ENCODE assay signal across 1 cellular context in the genomic region with DNA sequence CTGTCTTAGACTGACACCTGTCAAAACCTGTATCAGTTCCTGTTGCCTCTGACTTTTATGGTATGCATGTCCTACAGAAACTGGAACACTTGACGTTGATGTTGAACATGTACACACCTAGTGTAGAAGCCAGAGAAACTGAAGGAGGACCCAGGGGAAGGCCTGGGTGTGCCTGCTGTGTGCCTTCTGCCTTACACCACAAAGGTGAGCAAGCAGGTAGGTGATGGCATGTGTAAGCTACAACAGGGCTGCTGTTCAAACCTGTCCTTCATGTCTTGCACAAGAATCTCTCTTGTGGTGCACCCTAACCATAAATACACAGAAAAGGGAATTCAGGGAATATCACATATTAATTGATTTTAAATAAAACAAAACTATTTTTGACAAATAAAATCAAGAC.
TF ChIP-seq lines count a peak whose summit lies in the region.

No MANE protein-coding gene starts in this region.

TF ChIP-seq in HepG2, 621 proteins besides CTCF, POLR2A, EP300 and RAD21:
- TF ChIP-seq ZFY (CRISPR knock-in tag; IDR thresholded peaks at IDR 0.05) (no peak), ZNF724P (CRISPR knock-in tag; IDR thresholded peaks at IDR 0.05; ENCODE audit: borderline replicate concordance) (peak; percentile 75; the same call in 1 of the 2 replicates), MIER3 (CRISPR knock-in tag; IDR thresholded peaks at IDR 0.05; ENCODE audit: borderline replicate concordance) (no peak), CEBPG (CRISPR knock-in tag; IDR thresholded peaks at IDR 0.05) (no peak), ATRX (CRISPR knock-in tag; IDR thresholded peaks at IDR 0.05; ENCODE audit: borderline replicate concordance) (no peak)
- TF ChIP-seq, protein P1, sequence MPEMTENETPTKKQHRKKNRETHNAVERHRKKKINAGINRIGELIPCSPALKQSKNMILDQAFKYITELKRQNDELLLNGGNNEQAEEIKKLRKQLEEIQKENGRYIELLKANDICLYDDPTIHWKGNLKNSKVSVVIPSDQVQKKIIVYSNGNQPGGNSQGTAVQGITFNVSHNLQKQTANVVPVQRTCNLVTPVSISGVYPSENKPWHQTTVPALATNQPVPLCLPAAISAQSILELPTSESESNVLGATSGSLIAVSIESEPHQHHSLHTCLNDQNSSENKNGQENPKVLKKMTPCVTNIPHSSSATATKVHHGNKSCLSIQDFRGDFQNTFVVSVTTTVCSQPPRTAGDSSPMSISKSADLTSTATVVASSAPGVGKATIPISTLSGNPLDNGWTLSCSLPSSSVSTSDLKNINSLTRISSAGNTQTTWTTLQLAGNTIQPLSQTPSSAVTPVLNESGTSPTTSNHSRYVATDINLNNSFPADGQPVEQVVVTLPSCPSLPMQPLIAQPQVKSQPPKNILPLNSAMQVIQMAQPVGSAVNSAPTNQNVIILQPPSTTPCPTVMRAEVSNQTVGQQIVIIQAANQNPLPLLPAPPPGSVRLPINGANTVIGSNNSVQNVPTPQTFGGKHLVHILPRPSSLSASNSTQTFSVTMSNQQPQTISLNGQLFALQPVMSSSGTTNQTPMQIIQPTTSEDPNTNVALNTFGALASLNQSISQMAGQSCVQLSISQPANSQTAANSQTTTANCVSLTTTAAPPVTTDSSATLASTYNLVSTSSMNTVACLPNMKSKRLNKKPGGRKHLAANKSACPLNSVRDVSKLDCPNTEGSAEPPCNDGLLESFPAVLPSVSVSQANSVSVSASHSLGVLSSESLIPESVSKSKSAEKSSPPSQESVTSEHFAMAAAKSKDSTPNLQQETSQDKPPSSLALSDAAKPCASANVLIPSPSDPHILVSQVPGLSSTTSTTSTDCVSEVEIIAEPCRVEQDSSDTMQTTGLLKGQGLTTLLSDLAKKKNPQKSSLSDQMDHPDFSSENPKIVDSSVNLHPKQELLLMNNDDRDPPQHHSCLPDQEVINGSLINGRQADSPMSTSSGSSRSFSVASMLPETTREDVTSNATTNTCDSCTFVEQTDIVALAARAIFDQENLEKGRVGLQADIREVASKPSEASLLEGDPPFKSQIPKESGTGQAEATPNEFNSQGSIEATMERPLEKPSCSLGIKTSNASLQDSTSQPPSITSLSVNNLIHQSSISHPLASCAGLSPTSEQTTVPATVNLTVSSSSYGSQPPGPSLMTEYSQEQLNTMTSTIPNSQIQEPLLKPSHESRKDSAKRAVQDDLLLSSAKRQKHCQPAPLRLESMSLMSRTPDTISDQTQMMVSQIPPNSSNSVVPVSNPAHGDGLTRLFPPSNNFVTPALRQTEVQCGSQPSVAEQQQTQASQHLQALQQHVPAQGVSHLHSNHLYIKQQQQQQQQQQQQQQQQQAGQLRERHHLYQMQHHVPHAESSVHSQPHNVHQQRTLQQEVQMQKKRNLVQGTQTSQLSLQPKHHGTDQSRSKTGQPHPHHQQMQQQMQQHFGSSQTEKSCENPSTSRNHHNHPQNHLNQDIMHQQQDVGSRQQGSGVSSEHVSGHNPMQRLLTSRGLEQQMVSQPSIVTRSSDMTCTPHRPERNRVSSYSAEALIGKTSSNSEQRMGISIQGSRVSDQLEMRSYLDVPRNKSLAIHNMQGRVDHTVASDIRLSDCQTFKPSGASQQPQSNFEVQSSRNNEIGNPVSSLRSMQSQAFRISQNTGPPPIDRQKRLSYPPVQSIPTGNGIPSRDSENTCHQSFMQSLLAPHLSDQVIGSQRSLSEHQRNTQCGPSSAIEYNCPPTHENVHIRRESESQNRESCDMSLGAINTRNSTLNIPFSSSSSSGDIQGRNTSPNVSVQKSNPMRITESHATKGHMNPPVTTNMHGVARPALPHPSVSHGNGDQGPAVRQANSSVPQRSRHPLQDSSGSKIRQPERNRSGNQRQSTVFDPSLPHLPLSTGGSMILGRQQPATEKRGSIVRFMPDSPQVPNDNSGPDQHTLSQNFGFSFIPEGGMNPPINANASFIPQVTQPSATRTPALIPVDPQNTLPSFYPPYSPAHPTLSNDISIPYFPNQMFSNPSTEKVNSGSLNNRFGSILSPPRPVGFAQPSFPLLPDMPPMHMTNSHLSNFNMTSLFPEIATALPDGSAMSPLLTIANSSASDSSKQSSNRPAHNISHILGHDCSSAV (CRISPR knock-in tag; IDR thresholded peaks at IDR 0.05; ENCODE audit: borderline replicate concordance), result no peak
- TF ChIP-seq, protein P2, sequence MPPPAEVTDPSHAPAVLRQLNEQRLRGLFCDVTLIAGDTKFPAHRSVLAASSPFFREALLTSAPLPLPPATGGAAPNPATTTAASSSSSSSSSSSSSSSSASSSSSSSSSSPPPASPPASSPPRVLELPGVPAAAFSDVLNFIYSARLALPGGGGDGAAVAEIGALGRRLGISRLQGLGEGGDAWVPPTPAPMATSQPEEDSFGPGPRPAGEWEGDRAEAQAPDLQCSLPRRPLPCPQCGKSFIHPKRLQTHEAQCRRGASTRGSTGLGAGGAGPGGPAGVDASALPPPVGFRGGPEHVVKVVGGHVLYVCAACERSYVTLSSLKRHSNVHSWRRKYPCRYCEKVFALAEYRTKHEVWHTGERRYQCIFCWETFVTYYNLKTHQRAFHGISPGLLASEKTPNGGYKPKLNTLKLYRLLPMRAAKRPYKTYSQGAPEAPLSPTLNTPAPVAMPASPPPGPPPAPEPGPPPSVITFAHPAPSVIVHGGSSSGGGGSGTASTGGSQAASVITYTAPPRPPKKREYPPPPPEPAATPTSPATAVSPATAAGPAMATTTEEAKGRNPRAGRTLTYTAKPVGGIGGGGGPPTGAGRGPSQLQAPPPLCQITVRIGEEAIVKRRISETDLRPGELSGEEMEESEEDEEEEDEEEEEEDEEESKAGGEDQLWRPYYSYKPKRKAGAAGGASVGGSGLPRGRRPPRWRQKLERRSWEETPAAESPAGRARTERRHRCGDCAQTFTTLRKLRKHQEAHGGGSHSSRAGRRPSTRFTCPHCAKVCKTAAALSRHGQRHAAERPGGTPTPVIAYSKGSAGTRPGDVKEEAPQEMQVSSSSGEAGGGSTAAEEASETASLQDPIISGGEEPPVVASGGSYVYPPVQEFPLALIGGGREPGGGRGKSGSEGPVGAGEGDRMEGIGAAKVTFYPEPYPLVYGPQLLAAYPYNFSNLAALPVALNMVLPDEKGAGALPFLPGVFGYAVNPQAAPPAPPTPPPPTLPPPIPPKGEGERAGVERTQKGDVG (CRISPR knock-in tag; IDR thresholded peaks at IDR 0.05; ENCODE audit: borderline replicate concordance), result no peak
